ENCODE assay signal across 1 cellular context in the genomic region with DNA sequence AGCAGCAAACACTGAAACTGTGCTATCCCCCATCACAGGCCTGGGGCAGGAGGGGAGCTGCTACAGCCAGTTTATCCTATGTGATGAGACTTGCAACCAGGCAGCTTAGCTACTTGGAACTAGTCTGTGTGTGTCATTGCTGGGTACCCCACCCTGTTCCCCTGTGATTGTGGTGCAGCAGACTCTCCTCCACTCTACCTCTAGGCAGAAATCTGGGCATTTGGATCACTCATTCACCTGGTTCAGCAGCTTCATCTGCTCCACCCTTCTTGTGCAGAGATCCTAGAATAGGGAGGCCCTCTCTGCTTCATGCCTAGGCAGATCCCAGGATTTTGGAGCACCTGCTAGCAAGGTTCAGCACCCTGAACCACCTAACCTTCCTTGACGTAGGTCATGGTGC.
TF ChIP-seq lines count a peak whose summit lies in the region.

No MANE protein-coding gene starts in this region.

TF ChIP-seq in H1, 55 proteins besides CTCF, POLR2A, EP300 and RAD21:
- TF ChIP-seq BCL11A (IDR thresholded peaks at IDR 0.05; ENCODE audit: low read depth in 2 of 2, low read length in 2 of 2) (no peak), RBBP5 (IDR thresholded peaks at IDR 0.05; ENCODE audit: borderline replicate concordance, low read depth, low read length) (no peak), SP1 (IDR thresholded peaks at IDR 0.05; ENCODE audit: low read depth, low read length) (no peak), SP2 (IDR thresholded peaks at IDR 0.05; ENCODE audit: low read length) (no peak), CBX5 (IDR thresholded peaks at IDR 0.05; ENCODE audit: low read depth, low read length) (no peak), NANOG (IDR thresholded peaks at IDR 0.05; ENCODE audit: insufficient read depth, low read depth, low read length, poor library complexity, severe bottlenecking) (no peak), ZNF274 (IDR thresholded peaks at IDR 0.05; ENCODE audit: borderline replicate concordance, extremely low read depth, low read length) (no peak)
- TF ChIP-seq, protein P1, sequence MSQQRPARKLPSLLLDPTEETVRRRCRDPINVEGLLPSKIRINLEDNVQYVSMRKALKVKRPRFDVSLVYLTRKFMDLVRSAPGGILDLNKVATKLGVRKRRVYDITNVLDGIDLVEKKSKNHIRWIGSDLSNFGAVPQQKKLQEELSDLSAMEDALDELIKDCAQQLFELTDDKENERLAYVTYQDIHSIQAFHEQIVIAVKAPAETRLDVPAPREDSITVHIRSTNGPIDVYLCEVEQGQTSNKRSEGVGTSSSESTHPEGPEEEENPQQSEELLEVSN (IDR thresholded peaks at IDR 0.05), result no peak
- TF ChIP-seq, protein P2, sequence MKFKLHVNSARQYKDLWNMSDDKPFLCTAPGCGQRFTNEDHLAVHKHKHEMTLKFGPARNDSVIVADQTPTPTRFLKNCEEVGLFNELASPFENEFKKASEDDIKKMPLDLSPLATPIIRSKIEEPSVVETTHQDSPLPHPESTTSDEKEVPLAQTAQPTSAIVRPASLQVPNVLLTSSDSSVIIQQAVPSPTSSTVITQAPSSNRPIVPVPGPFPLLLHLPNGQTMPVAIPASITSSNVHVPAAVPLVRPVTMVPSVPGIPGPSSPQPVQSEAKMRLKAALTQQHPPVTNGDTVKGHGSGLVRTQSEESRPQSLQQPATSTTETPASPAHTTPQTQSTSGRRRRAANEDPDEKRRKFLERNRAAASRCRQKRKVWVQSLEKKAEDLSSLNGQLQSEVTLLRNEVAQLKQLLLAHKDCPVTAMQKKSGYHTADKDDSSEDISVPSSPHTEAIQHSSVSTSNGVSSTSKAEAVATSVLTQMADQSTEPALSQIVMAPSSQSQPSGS (IDR thresholded peaks at IDR 0.05; ENCODE audit: low read length), result no peak
